In genomic region chr11:134514354-134514951, GRCh38 we compare ENCODE assay signal across 25 cellular contexts.
DNase-seq lines count a peak whose midpoint lies in the region; ATAC-seq, FAIRE-seq and TF ChIP-seq lines count a peak whose summit lies in the region.
"Had no signal": no experiment of that assay in that cellular context is flagged by ENCODE, and none has a peak within 500 bp of the region (broad histone marks: within the 10 kb centered on the region; RNA-seq: fewer than 3 reads in every experiment).

No MANE protein-coding gene starts in this region.

- H3K4me2 ChIP-seq in HepG2 (ENCODE audit: low read depth, low read length) (no peak overlapping the region), osteoblast (ENCODE audit: insufficient read depth, low read length) (no peak overlapping the region), Karpas-422 (ENCODE audit: low read depth, low read length, poor library complexity, severe bottlenecking) (no peak overlapping the region)

- no peaks in the 10 kb centered on the region for H3K9me2 ChIP-seq in Karpas-422 (replicated peaks; ENCODE audit: insufficient read depth, low read length)

- no peak for TF ChIP-seq EP300 in HepG2 (IDR thresholded peaks at IDR 0.05; ENCODE audit: low read depth in 2 of 2, low read length in 2 of 2)
- no peak for TF ChIP-seq EP300 in HepG2 (CRISPR knock-in tag; IDR thresholded peaks at IDR 0.05; ENCODE audit: borderline replicate concordance)
- TF ChIP-seq EP300 in sigmoid colon (IDR thresholded peaks at IDR 0.05), result no peak

- DNase-seq in DMS 273 (lab: John Stamatoyannopoulos, UW; ENCODE audit: unreplicated experiment) (peak; percentile 11), DMS 273 treated with DMSO at 0.1 percent for 48 hours (lab: John Stamatoyannopoulos, UW) (no peak), WTC11 (ENCODE audit: low spot score) (no peak), HepG2 (ENCODE audit: low spot score) (no peak), sigmoid colon (peak; percentile 56), osteoblast (ENCODE audit: insufficient read length, low spot score, missing footprints) (no peak), Karpas-422 (no peak)
- DNase-seq in stimulated activated naive CD8-positive, alpha-beta T cell treated with anti-CD3 and anti-CD28 coated beads, Interleukin-15, amount 100 ng/mL, for 72 hours, result no peak
- DNase-seq: activated CD4-positive, alpha-beta T cell treated with anti-CD3 and anti-CD28 coated beads, Interleukin-2, amount 50 U/mL, for 4 hours; activated T-cell treated with anti-CD3 and anti-CD28 coated beads for 4 hours; CD8-positive, alpha-beta T cell; effector CD4-positive, alpha-beta T cell; foreskin keratinocyte; GDM1; hypothalamus; KBM-7; NCI-H1436 treated with DMSO at 0.1 percent for 48 hours; NCI-H510A; NK-92 treated with Interleukin-12 subunit alpha and Interleukin-12 subunit beta, amount 100 ng/mL, for 24 hours; occipital lobe had no signal

- intact Hi-C loops in HepG2 (cut with micrococcal nuclease; ENCODE audit: unreplicated experiment), result no loop called here
- intact Hi-C loops in sigmoid colon (cut with DNase I), result no loop called here

- H3K9me3 ChIP-seq in HepG2 (ENCODE audit: low read length), result no peaks in the 10 kb centered on the region
- no peaks in the 10 kb centered on the region for H3K9me3 ChIP-seq in sigmoid colon
- no peaks in the 10 kb centered on the region for H3K9me3 ChIP-seq in osteoblast (ENCODE audit: low read depth, low read length)
- no peaks in the 10 kb centered on the region for H3K9me3 ChIP-seq in Karpas-422 (ENCODE audit: low read length)
- H3K9me3 ChIP-seq: right atrium auricular region, SJSA1 had no signal

- no peaks in the 10 kb centered on the region; the same call in 1 of the 2 replicates for H3K27me3 Mint-ChIP-seq in WTC11 (ENCODE audit: low read depth)
- H3K27me3 Mint-ChIP-seq in stimulated activated naive CD8-positive, alpha-beta T cell treated with anti-CD3 and anti-CD28 coated beads, Interleukin-15, amount 100 ng/mL, for 72 hours, result peaks cover 7% of the 10 kb centered on the region
- H3K27me3 Mint-ChIP-seq: activated naive CD8-positive, alpha-beta T cell had no signal

- FAIRE-seq in HepG2 (lab: Jason Lieb, UNC), result no peak

- peaks cover 9% of the 10 kb centered on the region for H3K4me1 Mint-ChIP-seq in WTC11
- H3K4me1 Mint-ChIP-seq in stimulated activated naive CD8-positive, alpha-beta T cell treated with anti-CD3 and anti-CD28 coated beads, Interleukin-15, amount 100 ng/mL, for 72 hours, result no peaks in the 10 kb centered on the region

- CTCF ChIA-PET in WTC11 (lab: Charles Lee), result no interaction called here
- CTCF ChIA-PET in HepG2 (lab: Yijun Ruan, JAX; ENCODE audit: low intra/inter-chr PET ratio, low total read pairs), result no interaction called here

- no peaks in the 10 kb centered on the region for H3K79me2 ChIP-seq in HepG2 (ENCODE audit: insufficient read depth, low read length)
- no peaks in the 10 kb centered on the region for H3K79me2 ChIP-seq in osteoblast (ENCODE audit: insufficient read depth, low read length)
- H3K79me2 ChIP-seq in Karpas-422 (ENCODE audit: low read length), result no peaks in the 10 kb centered on the region

- H4K20me1 ChIP-seq in HepG2 (ENCODE audit: insufficient read depth, low read length), result no peaks in the 10 kb centered on the region
- no peaks in the 10 kb centered on the region for H4K20me1 ChIP-seq in osteoblast (ENCODE audit: insufficient read depth, low read length)
- H4K20me1 ChIP-seq in Karpas-422 (ENCODE audit: insufficient read depth, low read depth, low read length), result no peaks in the 10 kb centered on the region

- H3K4me1 ChIP-seq in HepG2 (ENCODE audit: insufficient read depth, low read length) (no peaks in the 10 kb centered on the region), sigmoid colon (no peaks in the 10 kb centered on the region), osteoblast (ENCODE audit: insufficient read depth, low read length) (no peaks in the 10 kb centered on the region), Karpas-422 (ENCODE audit: low read length) (no peaks in the 10 kb centered on the region)
- H3K4me1 ChIP-seq: foreskin keratinocyte, right atrium auricular region, SJSA1 had no signal

- no peak overlapping the region for H3K27ac Mint-ChIP-seq in WTC11
- no peak overlapping the region for H3K27ac Mint-ChIP-seq in stimulated activated naive CD8-positive, alpha-beta T cell treated with anti-CD3 and anti-CD28 coated beads, Interleukin-15, amount 100 ng/mL, for 72 hours
- H3K27ac Mint-ChIP-seq: activated naive CD8-positive, alpha-beta T cell; CD8-positive, alpha-beta T cell had no signal

- no peaks in the 10 kb centered on the region for H3K36me3 Mint-ChIP-seq in WTC11
- H3K36me3 Mint-ChIP-seq: activated naive CD8-positive, alpha-beta T cell; CD8-positive, alpha-beta T cell had no signal

- no peak for ATAC-seq in WTC11
- peak; percentile 38; the same call in 2 of the 3 replicates for ATAC-seq in HepG2
- no peak for ATAC-seq in stimulated activated naive CD8-positive, alpha-beta T cell treated with anti-CD3 and anti-CD28 coated beads, Interleukin-15, amount 100 ng/mL, for 72 hours
- ATAC-seq: CD8-positive, alpha-beta T cell; foreskin keratinocyte had no signal

- H3K9me3 Mint-ChIP-seq in WTC11, result no peaks in the 10 kb centered on the region
- H3K9me3 Mint-ChIP-seq in stimulated activated naive CD8-positive, alpha-beta T cell treated with anti-CD3 and anti-CD28 coated beads, Interleukin-15, amount 100 ng/mL, for 72 hours, result no peaks in the 10 kb centered on the region
- H3K9me3 Mint-ChIP-seq: CD8-positive, alpha-beta T cell had no signal

- POLR2A ChIA-PET in WTC11 (lab: Charles Lee), result no interaction called here
- POLR2A ChIA-PET in HepG2 (lab: Yijun Ruan, JAX), result no interaction called here

- H2AFZ ChIP-seq in HepG2 (ENCODE audit: low read length) (no peak overlapping the region), osteoblast (ENCODE audit: low read length) (no peak overlapping the region), Karpas-422 (ENCODE audit: low read length) (no peak overlapping the region)

- H3K4me3 ChIP-seq in HepG2 (replicated peaks in 1 of 3; ENCODE audit: insufficient read depth in 1 of 3, low read depth in 2 of 3, low read length in 3 of 3) (no peak overlapping the region), sigmoid colon (no peak overlapping the region), osteoblast (ENCODE audit: insufficient read depth, low read length) (no peak overlapping the region), Karpas-422 (ENCODE audit: low read length) (no peak overlapping the region)
- H3K4me3 ChIP-seq: lung, right atrium auricular region, SJSA1 had no signal

- no peak overlapping the region for H3K4me3 Mint-ChIP-seq in WTC11
- no peak overlapping the region for H3K4me3 Mint-ChIP-seq in stimulated activated naive CD8-positive, alpha-beta T cell treated with anti-CD3 and anti-CD28 coated beads, Interleukin-15, amount 100 ng/mL, for 72 hours
- H3K4me3 Mint-ChIP-seq: activated naive CD8-positive, alpha-beta T cell; CD8-positive, alpha-beta T cell had no signal

- H3K27ac ChIP-seq in HepG2 (ENCODE audit: extremely low read length, insufficient read depth, low read length) (no peak overlapping the region), sigmoid colon (no peak overlapping the region), osteoblast (ENCODE audit: low read depth, low read length) (no peak overlapping the region), Karpas-422 (ENCODE audit: low read length) (no peak overlapping the region)
- H3K27ac ChIP-seq: 22Rv1, foreskin keratinocyte, right atrium auricular region, SJSA1 had no signal

- WGBS in HepG2 (ENCODE audit: low lambda C conversion rate), result 0% methylated on average over 6 of the region's 10 CpGs
- 53 to 72% methylated on average over 10 of the region's 10 CpGs for WGBS in sigmoid colon, 2 donors

- H3K27me3 ChIP-seq in HepG2 (ENCODE audit: control insufficient read depth in 1 of 2, insufficient read depth in 2 of 2, low read length in 2 of 2), result peaks cover 11 to 65% of the 10 kb centered on the region in 2 experiments; a peak in 4 of 5 replicates
- H3K27me3 ChIP-seq in sigmoid colon, result peaks cover 0 to 4% (median 0%) of the 10 kb centered on the region in 3 donors
- no peaks in the 10 kb centered on the region for H3K27me3 ChIP-seq in osteoblast (ENCODE audit: insufficient read depth, low read length)
- H3K27me3 ChIP-seq in Karpas-422 (ENCODE audit: low read length), result no peaks in the 10 kb centered on the region
- H3K27me3 ChIP-seq: foreskin keratinocyte, right atrium auricular region, SJSA1 had no signal

- in situ Hi-C loops in HepG2 (cut with HindIII; ENCODE audit: extremely low pct_ligation_motif_present, low pct_unique_long_range_greater_than_20kb), result no loop called here

- H3K36me3 ChIP-seq in HepG2 (replicated peaks in 1 of 2; ENCODE audit: control insufficient read depth in 1 of 2, insufficient read depth in 2 of 2, low read length in 2 of 2) (no peaks in the 10 kb centered on the region), sigmoid colon (no peaks in the 10 kb centered on the region), osteoblast (ENCODE audit: insufficient read depth, low read length) (no peaks in the 10 kb centered on the region), Karpas-422 (ENCODE audit: insufficient read depth, low read length) (no peaks in the 10 kb centered on the region)
- H3K36me3 ChIP-seq: right atrium auricular region, SJSA1 had no signal

- TF ChIP-seq CTCF in WTC11 (IDR thresholded peaks at IDR 0.05) (no peak), HepG2 (CRISPR knock-in tag; IDR thresholded peaks at IDR 0.05) (no peak), sigmoid colon (IDR thresholded peaks at IDR 0.05) (no peak), osteoblast (IDR thresholded peaks at IDR 0.05; ENCODE audit: extremely low read depth, low read depth, low read length) (no peak)

- no peak overlapping the region for H3K9ac ChIP-seq in HepG2 (ENCODE audit: insufficient read depth, low read depth, low read length)
- H3K9ac ChIP-seq in Karpas-422 (ENCODE audit: low read length), result no peak overlapping the region

- TF ChIP-seq POLR2A in HepG2 (IDR thresholded peaks at IDR 0.05; ENCODE audit: insufficient read depth in 1 of 2, low read depth in 2 of 2, low read length in 2 of 2), result no peak
- TF ChIP-seq POLR2A in sigmoid colon (IDR thresholded peaks at IDR 0.05), result no peak

- no peak for TF ChIP-seq RAD21 in HepG2 (CRISPR knock-in tag; IDR thresholded peaks at IDR 0.05)

- BruUV-seq in HepG2 (replicated peaks; lab: Mats Ljungman, UMichigan), result no TSS peak

TF ChIP-seq in WTC11, 78 proteins besides CTCF, POLR2A, EP300 and RAD21 (continues in another document):
- no peak for TF ChIP-seq TP53 (CRISPR knock-in tag; IDR thresholded peaks at IDR 0.05)

TF ChIP-seq in HepG2, 621 proteins besides CTCF, POLR2A, EP300 and RAD21 (continues in another document):
- no peak for TF ChIP-seq FOXM1 (CRISPR knock-in tag; IDR thresholded peaks at IDR 0.05)
- no peak for TF ChIP-seq FOXA1 (IDR thresholded peaks at IDR 0.05)
- TF ChIP-seq FOXA1 (CRISPR knock-in tag; IDR thresholded peaks at IDR 0.05), result no peak
- no peak for TF ChIP-seq ZNF670 (CRISPR knock-in tag; IDR thresholded peaks at IDR 0.05; ENCODE audit: borderline replicate concordance)
- TF ChIP-seq ZNF224 (CRISPR knock-in tag; IDR thresholded peaks at IDR 0.05), result no peak
- no peak for TF ChIP-seq MATR3 (CRISPR knock-in tag; IDR thresholded peaks at IDR 0.05)
- no peak for TF ChIP-seq ZBTB38 (CRISPR knock-in tag; IDR thresholded peaks at IDR 0.05)

Comparison
In these comparisons a context has a peak if more than half of its experiments do, and no peak if none do; other contexts are left out.
1. DNase-seq: peak in DMS 273 (single experiment) and sigmoid colon (single experiment); none in DMS 273 treated with DMSO at 0.1 percent for 48 hours (single experiment), WTC11 (single experiment), HepG2 (single experiment), osteoblast (single experiment), Karpas-422 (single experiment) and stimulated activated naive CD8-positive, alpha-beta T cell treated with anti-CD3 and anti-CD28 coated beads, Interleukin-15, amount 100 ng/mL, for 72 hours (0 of 2).